In the genomic region with DNA sequence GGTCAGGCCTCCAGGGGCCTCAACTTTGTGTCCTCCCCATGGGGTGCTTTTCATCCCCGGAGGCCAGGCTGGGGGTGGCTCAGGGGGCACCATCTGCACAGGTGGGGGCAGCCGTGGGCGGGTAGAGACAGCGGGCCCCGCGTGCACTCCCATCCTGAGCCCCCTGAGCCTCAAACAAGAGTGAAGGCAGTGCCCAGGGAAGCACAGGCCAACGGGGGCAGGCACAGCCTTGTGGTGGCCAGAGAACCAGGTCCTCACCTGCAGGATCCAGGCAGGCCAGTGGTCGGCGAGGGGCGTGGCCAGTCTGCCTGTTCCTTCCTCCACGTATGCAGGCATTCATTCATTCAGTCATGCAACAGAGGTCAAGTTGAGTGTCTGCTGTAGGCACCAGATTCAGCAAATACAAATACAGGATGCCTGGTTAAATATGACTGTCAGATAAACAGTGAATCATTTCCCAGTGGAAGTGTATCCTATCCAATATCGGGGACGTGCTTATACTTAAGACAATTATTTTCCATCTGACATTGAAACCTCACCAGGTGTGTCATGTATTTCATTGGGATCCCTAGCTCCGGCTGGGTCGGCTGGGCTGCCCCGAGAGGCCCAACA, we compare ENCODE assay signal across 1 cellular context.
TF ChIP-seq lines count a peak whose summit lies in the region.

No MANE protein-coding gene starts in this region.

TF ChIP-seq in endothelial cell of umbilical vein, 7 proteins besides CTCF, POLR2A, EP300 and RAD21 (continued from another document):
- TF ChIP-seq FOS (IDR thresholded peaks at IDR 0.05; ENCODE audit: borderline replicate concordance, insufficient read depth, low read length) (peak; percentile 87), EZH2 (IDR thresholded peaks at IDR 0.05; ENCODE audit: borderline replicate concordance, low read depth, low read length, severe bottlenecking) (no peak), JUN (IDR thresholded peaks at IDR 0.05; ENCODE audit: borderline replicate concordance, insufficient read depth, insufficient read length, low read depth) (peak; percentile 77), GATA2 (IDR thresholded peaks at IDR 0.05; ENCODE audit: insufficient read depth, insufficient read length, low read depth, low read length) (peak; percentile 93), POLR2AphosphoS5 (IDR thresholded peaks at IDR 0.05; ENCODE audit: insufficient read depth, low read depth, low read length) (peak; percentile 83), MYC (IDR thresholded peaks at IDR 0.05; ENCODE audit: low read depth, low read length) (no peak)
